Comparison of ENCODE assay signal across 8 cellular contexts in the genomic region with DNA sequence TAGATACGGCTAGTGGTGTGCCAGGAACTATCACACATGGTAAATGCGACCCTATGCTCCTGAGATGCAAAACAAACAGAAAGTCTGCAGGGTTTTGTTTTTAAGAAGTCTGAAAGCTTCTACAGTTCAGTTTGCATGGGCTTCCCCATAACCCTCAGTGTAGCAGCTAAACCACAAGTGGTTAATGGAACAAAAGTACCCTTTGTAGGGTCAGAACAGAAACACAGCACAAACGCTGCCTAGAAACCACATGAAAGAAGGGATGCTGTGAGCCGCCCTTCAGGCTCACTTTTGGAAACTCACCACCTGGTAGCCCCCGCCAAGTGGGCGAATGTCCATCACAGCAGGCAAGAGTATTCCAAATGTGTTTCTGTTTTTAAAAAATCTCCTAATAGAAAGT. TPM values are rescaled to one million over a fixed set of nuclear protein-coding genes. Genes with fewer than 3 reads are reported as not detected.
A peak's percentile ranks its signal among the peaks of the same experiment; 100 is the strongest.
DNase-seq lines count a peak whose midpoint lies in the region; ATAC-seq and TF ChIP-seq lines count a peak whose summit lies in the region.

No MANE protein-coding gene starts in this region.

- H4K20me1 ChIP-seq in H9 (ENCODE audit: control insufficient read depth, insufficient read depth, insufficient read length) = no peaks in the 10 kb centered on the region

- H3K9ac ChIP-seq in H9 (ENCODE audit: extremely low read depth, insufficient read length, low read length) = no peak overlapping the region

- H2BK20ac ChIP-seq in H9 (ENCODE audit: low read depth, low read length, poor library complexity, severe bottlenecking) = no peak overlapping the region

- H3K4me3 ChIP-seq in mucosa of descending colon = no peak overlapping the region

- H2BK15ac ChIP-seq in H9 (ENCODE audit: low read depth, low read length) = no peak overlapping the region

- no peak overlapping the region for H2BK5ac ChIP-seq in H9 (ENCODE audit: insufficient read length, low read length)

- peaks cover 4% of the 10 kb centered on the region; the same call in 1 of the 2 replicates for H3K79me2 ChIP-seq in H9 (ENCODE audit: insufficient read depth, low read length)

- no peaks in the 10 kb centered on the region for H3K9me3 Mint-ChIP-seq in H9

- H3K27me3 Mint-ChIP-seq in H9 (ENCODE audit: low read depth) = no peaks in the 10 kb centered on the region

- H3K4me3 Mint-ChIP-seq in H9 = no peak overlapping the region

- H2AK5ac ChIP-seq in H9 (ENCODE audit: insufficient read length, low read length) = no peak overlapping the region

- H3K27ac ChIP-seq in caudate nucleus (ENCODE audit: low read depth, low read length) (peak overlapping the region; percentile 75), H9 (ENCODE audit: insufficient read length, low read depth, low read length) (no peak overlapping the region)

- H4K91ac ChIP-seq in H9 (ENCODE audit: insufficient read length, low read depth, low read length) = no peak overlapping the region

- peak; percentile 87 for DNase-seq in COLO829 (ENCODE audit: low spot score)
- peak in 14 of 61 donors; percentile 14 to 80 (median 32) for DNase-seq in caudate nucleus (lab: John Stamatoyannopoulos, UW)
- DNase-seq in mucosa of descending colon = no peak
- no peak for DNase-seq in cardiac septum (ENCODE audit: low spot score)
- no peak for DNase-seq in SHP77 (lab: John Stamatoyannopoulos, UW)
- DNase-seq in H9 = no peak

- H4K5ac ChIP-seq in H9 (ENCODE audit: insufficient read length, low read depth, low read length) = no peak overlapping the region

- no peak overlapping the region for H2BK12ac ChIP-seq in H9 (ENCODE audit: insufficient read length, low read depth, low read length)

- no peak overlapping the region for H4K8ac ChIP-seq in H9 (replicated peaks; ENCODE audit: insufficient read length, low read depth, low read length)

- H3K23me2 ChIP-seq in H9 (ENCODE audit: insufficient read length, low read depth, low read length, poor library complexity, severe bottlenecking) = no peaks in the 10 kb centered on the region

- TF ChIP-seq CTCF in mucosa of descending colon (IDR thresholded peaks at IDR 0.05) (no peak), H9 (conservative IDR thresholded peaks at IDR 0.05) (no peak)

- H3K14ac ChIP-seq in H9 (ENCODE audit: insufficient read depth, low read length) = no peak overlapping the region

- H3K79me1 ChIP-seq in H9 (ENCODE audit: insufficient read depth, low read depth, low read length, poor library complexity, severe bottlenecking) = no peaks in the 10 kb centered on the region

- peaks cover 35 to 37% of the 10 kb centered on the region in 2 experiments for H3K4me1 Mint-ChIP-seq in H9

- no peak overlapping the region for H3K27ac Mint-ChIP-seq in H9

- no peak overlapping the region for H3K4ac ChIP-seq in H9 (ENCODE audit: low read depth, low read length)

- no peak overlapping the region for H3K4me2 ChIP-seq in H9 (ENCODE audit: insufficient read depth, insufficient read length, low read length)

- no peak overlapping the region for H3T11ph ChIP-seq in H9 (ENCODE audit: low read length)

- no peaks in the 10 kb centered on the region for H3K36me3 ChIP-seq in mucosa of descending colon (ENCODE audit: low read depth)

- H3K27me3 ChIP-seq in H9 (ENCODE audit: insufficient read depth, low read length) = no peaks in the 10 kb centered on the region

- H3K56ac ChIP-seq in H9 (ENCODE audit: insufficient read length, low read depth, low read length) = no peak overlapping the region

- ATAC-seq in GM19452 (IDR thresholded peaks at IDR 0.05; ENCODE audit: unreplicated experiment) (peak; percentile 92), HG03354 (IDR thresholded peaks at IDR 0.05; ENCODE audit: poor library complexity, severe bottlenecking, unreplicated experiment) (peak; percentile 92), mucosa of descending colon (no peak)

- peaks cover 35% of the 10 kb centered on the region for H3K4me1 ChIP-seq in mucosa of descending colon (ENCODE audit: low read depth)
- H3K4me1 ChIP-seq in H9 (ENCODE audit: insufficient read depth, low read length) = peaks cover 5% of the 10 kb centered on the region

- H2BK120ac ChIP-seq in H9 (ENCODE audit: low read depth, low read length, poor library complexity, severe bottlenecking) = no peak overlapping the region

- H3K18ac ChIP-seq in H9 (ENCODE audit: insufficient read length, low read depth, low read length) = no peak overlapping the region

- WGBS in H9 (ENCODE audit: extremely low coverage, insufficient read length, low lambda C conversion rate) = no CpG with 5 or more reads among the region's 6 CpGs

- H2AFZ ChIP-seq in H9 (ENCODE audit: low read length) = no peak overlapping the region

- H3K9me3 ChIP-seq in mucosa of descending colon = no peaks in the 10 kb centered on the region
- no peaks in the 10 kb centered on the region for H3K9me3 ChIP-seq in H9 (ENCODE audit: control insufficient read depth, low read depth, low read length)

- no peaks in the 10 kb centered on the region for H3K36me3 Mint-ChIP-seq in H9 (ENCODE audit: insufficient read depth in 1 of 3, low read depth in 3 of 3)

- intact Hi-C loops in mucosa of descending colon (cut with DNase I, micrococcal nuclease) = no loop called here
- intact Hi-C loops in cardiac septum (cut with DNase I) = no loop called here

- no peak overlapping the region for H3K23ac ChIP-seq in H9 (ENCODE audit: insufficient read length, low read depth, low read length)

RNA-seq across cellular contexts. Expression of gene CTDSPL, which starts 46.2 kb away (rescaled TPM):
- 10 to 100 TPM; 59.1 to 89.7 (median 88.1) TPM for total RNA-seq in mucosa of descending colon
- 36.4 TPM for total RNA-seq in cardiac septum
- 20.8 and 21.3 TPM in 2 replicates for total RNA-seq in H9 (2021)
